In genomic region chr11:96168623-96169022, GRCh38 we compare ENCODE assay signal across 9 cellular contexts.
DNase-seq lines count a peak whose midpoint lies in the region; ATAC-seq and TF ChIP-seq lines count a peak whose summit lies in the region.
"Had no signal": no experiment of that assay in that cellular context is flagged by ENCODE, and none has a peak within 500 bp of the region (broad histone marks: within the 10 kb centered on the region; RNA-seq: fewer than 3 reads in every experiment).

No MANE protein-coding gene starts in this region.

- H3K4me3 ChIP-seq in AG09309 (ENCODE audit: control insufficient read depth, low read depth, low read length) (no peak overlapping the region), SJCRH30 (no peak overlapping the region)
- no peak overlapping the region for H3K4me3 ChIP-seq in naive thymus-derived CD4-positive, alpha-beta T cell (ENCODE audit: low read length)

- intact Hi-C loops in naive thymus-derived CD4-positive, alpha-beta T cell (cut with micrococcal nuclease), result no loop called here

- peak overlapping the region in 1 of 10 donors; percentile 52 for H3K4me3 Mint-ChIP-seq in naive thymus-derived CD4-positive, alpha-beta T cell
- H3K4me3 Mint-ChIP-seq: neural crest cell had no signal

- no peak for TF ChIP-seq CTCF in AG09309 (IDR thresholded peaks at IDR 0.05; ENCODE audit: control insufficient read depth, insufficient read depth, low read depth, low read length, missing control alignments)

- no peak overlapping the region for H3K27ac ChIP-seq in naive thymus-derived CD4-positive, alpha-beta T cell (ENCODE audit: low read depth, low read length)
- no peak overlapping the region for H3K27ac ChIP-seq in SJCRH30

- POLR2A ChIA-PET in naive thymus-derived CD4-positive, alpha-beta T cell (lab: Charles Lee), result interaction anchor here (1.2 kb wide), 1 partner anchor 8 kb away, joined by 3 read pairs; no protein-coding TSS in a partner anchor

- no peaks in the 10 kb centered on the region for H3K27me3 Mint-ChIP-seq in naive thymus-derived CD4-positive, alpha-beta T cell

- peaks cover 0 to 4% (median 0%) of the 10 kb centered on the region in 11 donors for H3K9me3 Mint-ChIP-seq in naive thymus-derived CD4-positive, alpha-beta T cell
- H3K9me3 Mint-ChIP-seq: neural crest cell had no signal

- CTCF ChIA-PET in naive thymus-derived CD4-positive, alpha-beta T cell (lab: Charles Lee), result interaction anchor here (1.2 kb wide), 1 partner anchor 174 kb away, joined by 5 read pairs; the partner anchor contains the start of gene MAML2

- H3K4me1 Mint-ChIP-seq in naive thymus-derived CD4-positive, alpha-beta T cell, result peaks cover 41 to 98% (median 96%) of the 10 kb centered on the region in 7 donors

- peaks cover 0 to 40% of the 10 kb centered on the region in 2 donors for H3K4me1 ChIP-seq in naive thymus-derived CD4-positive, alpha-beta T cell (ENCODE audit: control insufficient read depth in 2 of 2, insufficient read depth in 2 of 2, low read length in 2 of 2)
- no peaks in the 10 kb centered on the region for H3K4me1 ChIP-seq in SJCRH30

- peak overlapping the region in 8 of 9 donors; percentile 21 to 86 (median 66) for H3K27ac Mint-ChIP-seq in naive thymus-derived CD4-positive, alpha-beta T cell

- no peaks in the 10 kb centered on the region for H3K9me3 ChIP-seq in naive thymus-derived CD4-positive, alpha-beta T cell (ENCODE audit: control insufficient read depth in 2 of 3, low read length in 3 of 3)
- no peaks in the 10 kb centered on the region for H3K9me3 ChIP-seq in SJCRH30 (replicated peaks)

- no peaks in the 10 kb centered on the region for H3K36me3 ChIP-seq in naive thymus-derived CD4-positive, alpha-beta T cell (ENCODE audit: control insufficient read depth in 2 of 3, insufficient read depth in 3 of 3, low read length in 3 of 3)
- no peaks in the 10 kb centered on the region for H3K36me3 ChIP-seq in SJCRH30

- DNase-seq in AG09309 (ENCODE audit: low read depth) (peak; percentile 82), NCI-H69 (lab: John Stamatoyannopoulos, UW) (peak; percentile 25), dermis blood vessel endothelial cell (peak; percentile 70), SJCRH30 (no peak), amygdala (lab: John Stamatoyannopoulos, UW) (no peak)
- no peak for DNase-seq in naive thymus-derived CD4-positive, alpha-beta T cell

- H3K36me3 Mint-ChIP-seq in naive thymus-derived CD4-positive, alpha-beta T cell, result peaks cover 6 to 40% (median 28%) of the 10 kb centered on the region in 5 donors

- ATAC-seq in naive thymus-derived CD4-positive, alpha-beta T cell, result peak; percentile 62
- ATAC-seq in GM19467 (IDR thresholded peaks at IDR 0.05; ENCODE audit: unreplicated experiment), result no peak
- no peak for ATAC-seq in GM21825 (IDR thresholded peaks at IDR 0.05; ENCODE audit: unreplicated experiment)

- H3K27me3 ChIP-seq in naive thymus-derived CD4-positive, alpha-beta T cell (ENCODE audit: control insufficient read depth in 2 of 2, insufficient read depth in 2 of 2, low read length in 2 of 2), result no peaks in the 10 kb centered on the region
- no peaks in the 10 kb centered on the region for H3K27me3 ChIP-seq in SJCRH30

Comparison
In these comparisons a context has a peak if more than half of its experiments do, and no peak if none do; other contexts are left out.
1. DNase-seq: peak in AG09309 (single experiment), NCI-H69 (single experiment) and dermis blood vessel endothelial cell (single experiment); none in naive thymus-derived CD4-positive, alpha-beta T cell (0 of 9), SJCRH30 (0 of 2) and amygdala (0 of 56).